In genomic region chr10:23171232-23171876, GRCh38 we compare ENCODE assay signal across 1 cellular context.
TF ChIP-seq lines count a peak whose summit lies in the region.

No MANE protein-coding gene starts in this region.

TF ChIP-seq in HepG2, 621 proteins besides CTCF, POLR2A, EP300 and RAD21 (continued from another document and continues in another):
- TF ChIP-seq ARNT2 (CRISPR knock-in tag; IDR thresholded peaks at IDR 0.05; ENCODE audit: low read depth) (0 out of 2 replicates have a peak, but pooled peaks have one; percentile 32), GTF2F1 (IDR thresholded peaks at IDR 0.05; ENCODE audit: low read length) (no peak), ZNF746 (CRISPR knock-in tag; IDR thresholded peaks at IDR 0.05) (no peak), ZNF747 (CRISPR knock-in tag; IDR thresholded peaks at IDR 0.05; ENCODE audit: borderline replicate concordance) (no peak), MIER2 (CRISPR knock-in tag; IDR thresholded peaks at IDR 0.05) (peak; percentile 95), IRX3 (CRISPR knock-in tag; IDR thresholded peaks at IDR 0.05; ENCODE audit: borderline replicate concordance, low read depth) (no peak), JUND (CRISPR knock-in tag; IDR thresholded peaks at IDR 0.05) (no peak), ZNF616 (CRISPR knock-in tag; IDR thresholded peaks at IDR 0.05; ENCODE audit: low read depth) (no peak), PLRG1 (conservative IDR thresholded peaks at IDR 0.05) (no peak), ZNF558 (CRISPR knock-in tag; IDR thresholded peaks at IDR 0.05; ENCODE audit: borderline replicate concordance) (peak; percentile 54; the same call in 1 of the 2 replicates), SRF (IDR thresholded peaks at IDR 0.05; ENCODE audit: low read depth, low read length) (no peak), KMT2A (CRISPR knock-in tag; IDR thresholded peaks at IDR 0.05) (no peak), BORCS8-MEF2B (CRISPR knock-in tag; IDR thresholded peaks at IDR 0.05) (no peak; the same call in 1 of the 2 replicates), ZBTB1 (CRISPR knock-in tag; IDR thresholded peaks at IDR 0.05; ENCODE audit: borderline replicate concordance) (no peak), KAT8 (CRISPR knock-in tag; IDR thresholded peaks at IDR 0.05) (no peak), FOXK1 (CRISPR knock-in tag; IDR thresholded peaks at IDR 0.05; ENCODE audit: borderline replicate concordance, low read depth) (no peak), ZFP36L2 (CRISPR knock-in tag; IDR thresholded peaks at IDR 0.05) (no peak), NONO (IDR thresholded peaks at IDR 0.05) (no peak), NONO (CRISPR knock-in tag; conservative IDR thresholded peaks at IDR 0.05) (no peak), ZNF160 (CRISPR knock-in tag; IDR thresholded peaks at IDR 0.05) (no peak), HNF4A (CRISPR knock-in tag; IDR thresholded peaks at IDR 0.05) (no peak), SIX1 (CRISPR knock-in tag; IDR thresholded peaks at IDR 0.05; ENCODE audit: borderline replicate concordance) (no peak), GPN1 (CRISPR knock-in tag; IDR thresholded peaks at IDR 0.05; ENCODE audit: borderline replicate concordance) (no peak), ZNF318 (CRISPR knock-in tag; IDR thresholded peaks at IDR 0.05) (no peak), CENPT (CRISPR knock-in tag; IDR thresholded peaks at IDR 0.05; ENCODE audit: low read depth) (no peak), GLI4 (CRISPR knock-in tag; IDR thresholded peaks at IDR 0.05; ENCODE audit: borderline replicate concordance) (no peak), ZNF850 (CRISPR knock-in tag; conservative IDR thresholded peaks at IDR 0.05) (no peak), NRL (CRISPR knock-in tag; IDR thresholded peaks at IDR 0.05; ENCODE audit: borderline replicate concordance) (no peak), ZNF326 (CRISPR knock-in tag; IDR thresholded peaks at IDR 0.05; ENCODE audit: borderline replicate concordance) (no peak), ZNF790 (CRISPR knock-in tag; IDR thresholded peaks at IDR 0.05; ENCODE audit: borderline replicate concordance) (no peak), ZNF619 (CRISPR knock-in tag; IDR thresholded peaks at IDR 0.05) (no peak), HOXA5 (CRISPR knock-in tag; IDR thresholded peaks at IDR 0.05) (no peak), ZNF589 (CRISPR knock-in tag; conservative IDR thresholded peaks at IDR 0.05) (no peak), ZNF552 (CRISPR knock-in tag; IDR thresholded peaks at IDR 0.05; ENCODE audit: borderline replicate concordance) (no peak), ZSCAN5A (CRISPR knock-in tag; IDR thresholded peaks at IDR 0.05; ENCODE audit: borderline replicate concordance) (no peak), ZNF766 (CRISPR knock-in tag; IDR thresholded peaks at IDR 0.05; ENCODE audit: borderline replicate concordance) (no peak; the same call in 1 of the 2 replicates), ZBTB2 (CRISPR knock-in tag; IDR thresholded peaks at IDR 0.05; ENCODE audit: low read depth) (no peak), FOSL1 (CRISPR knock-in tag; IDR thresholded peaks at IDR 0.05; ENCODE audit: borderline replicate concordance) (no peak), MAFK (conservative IDR thresholded peaks at IDR 0.05 in 1 of 2, IDR thresholded peaks at IDR 0.05 in 1 of 2; ENCODE audit: low read length in 2 of 2) (no peak), SIN3A (IDR thresholded peaks at IDR 0.05; ENCODE audit: borderline replicate concordance, low read depth, low read length) (no peak), GABPB1 (CRISPR knock-in tag; IDR thresholded peaks at IDR 0.05) (no peak), ZFP1 (CRISPR knock-in tag; IDR thresholded peaks at IDR 0.05) (no peak), ZNF567 (CRISPR knock-in tag; IDR thresholded peaks at IDR 0.05; ENCODE audit: borderline replicate concordance) (no peak), TCF12 (IDR thresholded peaks at IDR 0.05) (no peak), TCF12 (CRISPR knock-in tag; IDR thresholded peaks at IDR 0.05) (no peak), ZSCAN9 (CRISPR knock-in tag; IDR thresholded peaks at IDR 0.05; ENCODE audit: borderline replicate concordance) (peak; percentile 69; the same call in 1 of the 2 replicates), NFE2L1 (CRISPR knock-in tag; IDR thresholded peaks at IDR 0.05; ENCODE audit: borderline replicate concordance) (no peak), ZNF121 (CRISPR knock-in tag; IDR thresholded peaks at IDR 0.05) (no peak), MIXL1 (CRISPR knock-in tag; IDR thresholded peaks at IDR 0.05) (0 out of 2 replicates have a peak, but pooled peaks have one; percentile 28), ZNF430 (CRISPR knock-in tag; IDR thresholded peaks at IDR 0.05) (peak; percentile 29; the same call in 1 of the 2 replicates)
- TF ChIP-seq, protein P1, sequence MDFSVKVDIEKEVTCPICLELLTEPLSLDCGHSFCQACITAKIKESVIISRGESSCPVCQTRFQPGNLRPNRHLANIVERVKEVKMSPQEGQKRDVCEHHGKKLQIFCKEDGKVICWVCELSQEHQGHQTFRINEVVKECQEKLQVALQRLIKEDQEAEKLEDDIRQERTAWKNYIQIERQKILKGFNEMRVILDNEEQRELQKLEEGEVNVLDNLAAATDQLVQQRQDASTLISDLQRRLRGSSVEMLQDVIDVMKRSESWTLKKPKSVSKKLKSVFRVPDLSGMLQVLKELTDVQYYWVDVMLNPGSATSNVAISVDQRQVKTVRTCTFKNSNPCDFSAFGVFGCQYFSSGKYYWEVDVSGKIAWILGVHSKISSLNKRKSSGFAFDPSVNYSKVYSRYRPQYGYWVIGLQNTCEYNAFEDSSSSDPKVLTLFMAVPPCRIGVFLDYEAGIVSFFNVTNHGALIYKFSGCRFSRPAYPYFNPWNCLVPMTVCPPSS (IDR thresholded peaks at IDR 0.05): no peak
- TF ChIP-seq, protein P2, sequence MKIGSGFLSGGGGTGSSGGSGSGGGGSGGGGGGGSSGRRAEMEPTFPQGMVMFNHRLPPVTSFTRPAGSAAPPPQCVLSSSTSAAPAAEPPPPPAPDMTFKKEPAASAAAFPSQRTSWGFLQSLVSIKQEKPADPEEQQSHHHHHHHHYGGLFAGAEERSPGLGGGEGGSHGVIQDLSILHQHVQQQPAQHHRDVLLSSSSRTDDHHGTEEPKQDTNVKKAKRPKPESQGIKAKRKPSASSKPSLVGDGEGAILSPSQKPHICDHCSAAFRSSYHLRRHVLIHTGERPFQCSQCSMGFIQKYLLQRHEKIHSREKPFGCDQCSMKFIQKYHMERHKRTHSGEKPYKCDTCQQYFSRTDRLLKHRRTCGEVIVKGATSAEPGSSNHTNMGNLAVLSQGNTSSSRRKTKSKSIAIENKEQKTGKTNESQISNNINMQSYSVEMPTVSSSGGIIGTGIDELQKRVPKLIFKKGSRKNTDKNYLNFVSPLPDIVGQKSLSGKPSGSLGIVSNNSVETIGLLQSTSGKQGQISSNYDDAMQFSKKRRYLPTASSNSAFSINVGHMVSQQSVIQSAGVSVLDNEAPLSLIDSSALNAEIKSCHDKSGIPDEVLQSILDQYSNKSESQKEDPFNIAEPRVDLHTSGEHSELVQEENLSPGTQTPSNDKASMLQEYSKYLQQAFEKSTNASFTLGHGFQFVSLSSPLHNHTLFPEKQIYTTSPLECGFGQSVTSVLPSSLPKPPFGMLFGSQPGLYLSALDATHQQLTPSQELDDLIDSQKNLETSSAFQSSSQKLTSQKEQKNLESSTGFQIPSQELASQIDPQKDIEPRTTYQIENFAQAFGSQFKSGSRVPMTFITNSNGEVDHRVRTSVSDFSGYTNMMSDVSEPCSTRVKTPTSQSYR (CRISPR knock-in tag; IDR thresholded peaks at IDR 0.05; ENCODE audit: borderline replicate concordance): 0 out of 2 replicates have a peak, but pooled peaks have one; percentile 27
- TF ChIP-seq, protein P3, sequence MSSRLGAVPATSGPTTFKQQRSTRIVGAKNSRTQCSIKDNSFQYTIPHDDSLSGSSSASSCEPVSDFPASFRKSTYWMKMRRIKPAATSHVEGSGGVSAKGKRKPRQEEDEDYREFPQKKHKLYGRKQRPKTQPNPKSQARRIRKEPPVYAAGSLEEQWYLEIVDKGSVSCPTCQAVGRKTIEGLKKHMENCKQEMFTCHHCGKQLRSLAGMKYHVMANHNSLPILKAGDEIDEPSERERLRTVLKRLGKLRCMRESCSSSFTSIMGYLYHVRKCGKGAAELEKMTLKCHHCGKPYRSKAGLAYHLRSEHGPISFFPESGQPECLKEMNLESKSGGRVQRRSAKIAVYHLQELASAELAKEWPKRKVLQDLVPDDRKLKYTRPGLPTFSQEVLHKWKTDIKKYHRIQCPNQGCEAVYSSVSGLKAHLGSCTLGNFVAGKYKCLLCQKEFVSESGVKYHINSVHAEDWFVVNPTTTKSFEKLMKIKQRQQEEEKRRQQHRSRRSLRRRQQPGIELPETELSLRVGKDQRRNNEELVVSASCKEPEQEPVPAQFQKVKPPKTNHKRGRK (CRISPR knock-in tag; IDR thresholded peaks at IDR 0.05): no peak
- TF ChIP-seq, protein P4, sequence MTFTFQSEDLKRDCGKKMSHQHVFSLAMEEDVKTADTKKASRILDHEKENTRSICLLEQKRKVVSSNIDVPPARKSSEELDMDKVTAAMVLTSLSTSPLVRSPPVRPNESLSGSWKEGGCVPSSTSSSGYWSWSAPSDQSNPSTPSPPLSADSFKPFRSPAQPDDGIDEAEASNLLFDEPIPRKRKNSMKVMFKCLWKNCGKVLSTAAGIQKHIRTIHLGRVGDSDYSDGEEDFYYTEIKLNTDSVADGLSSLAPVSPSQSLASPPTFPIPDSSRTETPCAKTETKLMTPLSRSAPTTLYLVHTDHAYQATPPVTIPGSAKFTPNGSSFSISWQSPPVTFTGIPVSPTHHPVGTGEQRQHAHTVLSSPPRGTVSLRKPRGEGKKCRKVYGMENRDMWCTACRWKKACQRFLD (CRISPR knock-in tag; IDR thresholded peaks at IDR 0.05; ENCODE audit: borderline replicate concordance): no peak
- TF ChIP-seq, protein P5, sequence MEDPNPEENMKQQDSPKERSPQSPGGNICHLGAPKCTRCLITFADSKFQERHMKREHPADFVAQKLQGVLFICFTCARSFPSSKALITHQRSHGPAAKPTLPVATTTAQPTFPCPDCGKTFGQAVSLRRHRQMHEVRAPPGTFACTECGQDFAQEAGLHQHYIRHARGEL (CRISPR knock-in tag; IDR thresholded peaks at IDR 0.05): no peak
